Comparison of ENCODE assay signal across 20 cellular contexts in the genomic region with DNA sequence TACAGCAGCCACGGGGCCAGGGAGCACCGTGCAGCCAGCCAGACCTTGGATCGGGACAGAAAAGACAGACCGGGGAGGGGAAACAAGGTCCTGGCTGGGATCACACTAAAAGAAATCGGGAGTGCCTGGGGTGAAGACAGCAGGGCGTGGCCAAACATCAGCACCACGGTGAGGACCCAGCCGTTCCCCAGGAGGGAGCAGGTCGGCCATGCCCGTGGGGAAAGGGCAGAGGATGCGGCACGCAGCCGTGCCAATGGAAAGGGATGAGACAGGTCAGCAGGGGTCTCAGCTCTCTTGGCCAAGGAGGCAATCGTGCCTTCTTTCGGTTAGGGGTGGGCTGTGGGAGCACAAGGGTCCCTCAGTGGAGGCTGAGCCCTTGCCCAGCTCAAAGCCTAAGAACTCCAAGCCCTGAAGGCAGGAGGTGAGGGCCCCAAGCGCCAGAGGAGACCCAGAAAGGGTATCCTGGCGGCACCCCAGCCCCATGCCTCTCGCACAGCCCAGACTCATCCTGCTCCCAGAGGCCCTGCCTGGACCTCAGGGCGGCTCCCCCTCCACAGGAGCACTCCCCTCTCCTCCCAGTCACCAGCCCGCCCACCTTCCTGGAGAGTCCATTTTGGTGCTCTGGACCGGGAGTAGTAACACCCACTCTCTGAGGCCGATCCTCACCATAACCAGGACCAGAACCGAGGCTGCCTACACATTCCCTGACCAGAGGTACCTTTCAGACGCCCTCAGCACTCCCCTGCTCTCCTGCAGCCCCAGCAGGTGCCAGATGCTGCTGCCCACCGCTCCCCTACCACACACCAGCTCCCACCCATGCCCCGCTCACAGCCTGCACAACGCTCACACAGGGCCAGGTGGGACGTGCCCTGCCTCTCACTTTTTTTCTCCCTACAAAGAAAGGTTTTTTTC. TPM values are rescaled to one million over a fixed set of nuclear protein-coding genes. Genes with fewer than 3 reads are reported as not detected.
A peak's percentile ranks its signal among the peaks of the same experiment; 100 is the strongest.
DNase-seq lines count a peak whose midpoint lies in the region; ATAC-seq and FAIRE-seq lines count a peak whose summit lies in the region.
"Had no signal": no experiment of that assay in that cellular context is flagged by ENCODE, and none has a peak within 500 bp of the region (broad histone marks: within the 10 kb centered on the region; RNA-seq: fewer than 3 reads in every experiment).

No MANE protein-coding gene starts in this region.

- H3K27ac ChIP-seq in layer of hippocampus (ENCODE audit: low read depth, low read length) (peak overlapping the region; percentile 8), caudate nucleus (ENCODE audit: low read depth, low read length) (no peak overlapping the region)

- ATAC-seq in T-helper 17 cell: no peak
- peak; percentile 47 for ATAC-seq in stimulated activated memory B cell treated with anti-CD40 and anti-IgM and Interleukin-4, amounts not matched to agents 10 μg/mL and 1 μg/mL and 100 μg/mL, for 72 hours

- no peak for FAIRE-seq in urothelium cell line (lab: Jason Lieb, UNC)
- FAIRE-seq: G401.6, HTR-8/SVneo had no signal

- H3K9me3 Mint-ChIP-seq in stimulated activated memory B cell treated with anti-CD40 and anti-IgM and Interleukin-4, amounts not matched to agents 10 μg/mL and 1 μg/mL and 100 μg/mL, for 72 hours: no peaks in the 10 kb centered on the region
- H3K9me3 Mint-ChIP-seq: IgD-negative memory B cell had no signal

- H3K27ac Mint-ChIP-seq in T-helper 17 cell: peak overlapping the region; percentile 19
- no peak overlapping the region for H3K27ac Mint-ChIP-seq in stimulated activated memory B cell treated with anti-CD40 and anti-IgM and Interleukin-4, amounts not matched to agents 10 μg/mL and 1 μg/mL and 100 μg/mL, for 72 hours
- H3K27ac Mint-ChIP-seq: B cell, IgD-negative memory B cell had no signal

- DNase-seq in T-helper 17 cell (no peak), ecto neural progenitor cell (ENCODE audit: low spot score) (peak; percentile 27), caudate nucleus (lab: John Stamatoyannopoulos, UW) (no peak), urothelium cell line (ENCODE audit: low spot score) (no peak), activated T-cell treated with anti-CD3 and anti-CD28 coated beads for 4 hours (no peak), AG08395 (ENCODE audit: low spot score) (no peak)
- DNase-seq: MV-4-11, NCI-H187 treated with DMSO at 0.1 percent for 48 hours, NCI-H2227 treated with DMSO at 0.1 percent for 48 hours, NCI-H510A treated with DMSO at 0.1 percent for 48 hours, NCI-H82, OCI-M1, SHP77 treated with DMSO at 0.1 percent for 48 hours had no signal

- H3K27me3 Mint-ChIP-seq in T-helper 17 cell: no peaks in the 10 kb centered on the region
- H3K27me3 Mint-ChIP-seq in stimulated activated memory B cell treated with anti-CD40 and anti-IgM and Interleukin-4, amounts not matched to agents 10 μg/mL and 1 μg/mL and 100 μg/mL, for 72 hours: no peaks in the 10 kb centered on the region
- H3K27me3 Mint-ChIP-seq: B cell, IgD-negative memory B cell had no signal

- H3K4me3 Mint-ChIP-seq in T-helper 17 cell: no peak overlapping the region
- no peak overlapping the region for H3K4me3 Mint-ChIP-seq in stimulated activated memory B cell treated with anti-CD40 and anti-IgM and Interleukin-4, amounts not matched to agents 10 μg/mL and 1 μg/mL and 100 μg/mL, for 72 hours
- H3K4me3 Mint-ChIP-seq: B cell, IgD-negative memory B cell had no signal

- H3K9me3 ChIP-seq in T-helper 17 cell (ENCODE audit: control insufficient read depth, low read length, poor library complexity, severe bottlenecking): no peaks in the 10 kb centered on the region
- H3K9me3 ChIP-seq: HAP-1 had no signal

- peaks cover 6% of the 10 kb centered on the region for H3K4me1 Mint-ChIP-seq in T-helper 17 cell
- H3K4me1 Mint-ChIP-seq in stimulated activated memory B cell treated with anti-CD40 and anti-IgM and Interleukin-4, amounts not matched to agents 10 μg/mL and 1 μg/mL and 100 μg/mL, for 72 hours: peaks cover 8% of the 10 kb centered on the region

- peaks cover 3% of the 10 kb centered on the region for H3K36me3 Mint-ChIP-seq in T-helper 17 cell (ENCODE audit: low read depth)
- H3K36me3 Mint-ChIP-seq in stimulated activated memory B cell treated with anti-CD40 and anti-IgM and Interleukin-4, amounts not matched to agents 10 μg/mL and 1 μg/mL and 100 μg/mL, for 72 hours: peaks cover 52% of the 10 kb centered on the region

- H3K27me3 ChIP-seq in layer of hippocampus (ENCODE audit: control insufficient read depth, insufficient read depth, low read length): no peaks in the 10 kb centered on the region

RNA-seq across cellular contexts. Expression of a gene that starts 23.2 kb away (rescaled TPM):
- not detected for total RNA-seq in T-helper 17 cell
